1 cellular context compared by ENCODE assay signal in the genomic region with DNA sequence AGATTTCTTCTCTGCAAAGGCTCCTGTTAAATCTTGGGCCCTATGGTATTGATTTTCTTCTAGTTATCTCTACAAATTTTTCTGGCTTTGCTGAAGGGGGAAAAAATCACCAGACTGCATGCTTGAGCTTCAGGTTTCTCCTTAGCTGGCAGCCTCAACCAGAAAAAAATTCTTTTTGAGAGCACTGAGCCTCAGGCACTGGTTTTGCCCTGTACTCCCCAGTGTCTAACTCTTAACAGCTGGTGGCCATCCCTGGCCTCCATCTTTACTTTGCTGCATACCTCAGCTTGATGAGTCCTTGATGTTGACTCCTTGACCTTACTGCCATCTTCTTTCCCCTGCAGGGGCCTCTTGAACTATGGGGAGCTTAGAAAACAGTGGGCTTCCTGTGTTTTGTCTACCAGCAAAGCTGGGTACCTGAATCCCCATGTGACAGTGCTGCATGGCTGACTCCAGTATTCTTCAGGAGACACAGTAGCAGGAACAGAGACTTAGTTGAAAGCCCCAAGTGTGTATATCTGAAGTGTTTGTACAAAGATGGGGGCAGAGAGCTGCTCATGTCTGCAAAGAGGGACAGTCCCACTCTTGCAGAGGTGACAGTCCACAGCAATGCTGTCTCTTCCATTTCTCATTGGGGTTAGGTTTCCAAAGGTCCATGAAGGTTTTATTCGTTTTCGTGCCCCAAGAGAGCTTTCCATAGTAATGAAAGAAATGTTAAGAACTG. TPM values are rescaled to one million over a fixed set of nuclear protein-coding genes. Genes with fewer than 3 reads are reported as not detected.
"Had no signal": no experiment of that assay in that cellular context is flagged by ENCODE, and none has a peak within 500 bp of the region (broad histone marks: within the 10 kb centered on the region; RNA-seq: fewer than 3 reads in every experiment).

No MANE protein-coding gene starts in this region.

RNA-seq across cellular contexts. Expression of a gene that starts 31.7 kb away (rescaled TPM):
- total RNA-seq: Right ventricle myocardium superior had no signal
